ENCODE assay signal across 8 cellular contexts in genomic region chr12:53287741-53288216, GRCh38. TPM values are rescaled to one million over a fixed set of nuclear protein-coding genes. Genes with fewer than 3 reads are reported as not detected.
A peak's percentile ranks its signal among the peaks of the same experiment; 100 is the strongest.
DNase-seq lines count a peak whose midpoint lies in the region; ATAC-seq and TF ChIP-seq lines count a peak whose summit lies in the region.

No MANE protein-coding gene starts in this region.

- peak; percentile 75 for TF ChIP-seq CTCF in brain microvascular endothelial cell (IDR thresholded peaks at IDR 0.05; ENCODE audit: low read depth, low read length, missing control alignments)

- no peak overlapping the region for H3K4me3 ChIP-seq in brain microvascular endothelial cell (ENCODE audit: low read depth, low read length)

- no peak for ATAC-seq in HG03175 (IDR thresholded peaks at IDR 0.05; ENCODE audit: unreplicated experiment)
- ATAC-seq in GM21447 (IDR thresholded peaks at IDR 0.05; ENCODE audit: unreplicated experiment), result no peak

- H3K27me3 ChIP-seq in brain microvascular endothelial cell (replicated peaks), result no peaks in the 10 kb centered on the region

- peaks cover 4% of the 10 kb centered on the region for H3K36me3 ChIP-seq in brain microvascular endothelial cell (replicated peaks)

- in situ Hi-C loops in brain microvascular endothelial cell (cut with HindIII; ENCODE audit: low pct_ligation_motif_present, low sequenced_read_pairs), result no loop called here

- H3K27ac ChIP-seq in brain microvascular endothelial cell, result no peak overlapping the region

- peak; percentile 61 for DNase-seq in Daoy (ENCODE audit: low read depth)
- DNase-seq in LHCN-M2 (ENCODE audit: low read depth), result peak; percentile 42
- peak; percentile 60 for DNase-seq in UCSD-AML1 (lab: John Stamatoyannopoulos, UW; ENCODE audit: unreplicated experiment)
- DNase-seq in brain microvascular endothelial cell, result peak; percentile 34
- DNase-seq in iPS-NIHi7 (ENCODE audit: extremely low spot score), result peak; percentile 87
- DNase-seq in stimulated activated CD4-positive, alpha-beta T cell treated with anti-CD3 and anti-CD28 coated beads, Interleukin-1b, Interleukin-23, amount 100 ng/mL, for 4 hours (ENCODE audit: low read depth in 2 of 2), result peak; percentile 63 to 72

RNA-seq across cellular contexts. Expression of gene PFDN5, which starts 7.6 kb away (rescaled TPM):
- 480 and 590 TPM in 2 replicates for total RNA-seq in Daoy (2014; rRNA removed; shearing (Covaris generic))
- total RNA-seq in LHCN-M2 (2014; rRNA removed), result 254 and 270 TPM in 2 replicates
- polyA plus RNA-seq in LHCN-M2 (2012), result 823 TPM

RNA-seq across cellular contexts. Expression of gene MYG1, which starts 11.7 kb away (rescaled TPM):
- 86.6 and 89.2 TPM in 2 replicates for total RNA-seq in Daoy (2014; rRNA removed; shearing (Covaris generic))
- total RNA-seq in LHCN-M2 (2014; rRNA removed), result 53.1 and 55.0 TPM in 2 replicates
- 83.9 TPM for polyA plus RNA-seq in LHCN-M2 (2012)

RNA-seq across cellular contexts. Expression of gene ESPL1, which starts 19.7 kb away (rescaled TPM):
- total RNA-seq in Daoy (2014; rRNA removed; shearing (Covaris generic)), result 29.0 and 31.6 TPM in 2 replicates
- 14.8 and 18.2 TPM in 2 replicates for total RNA-seq in LHCN-M2 (2014; rRNA removed)
- 4.9 TPM for polyA plus RNA-seq in LHCN-M2 (2012)

RNA-seq across cellular contexts. Expression of gene AAAS, which starts 33.6 kb away (rescaled TPM):
- total RNA-seq in Daoy (2014; rRNA removed; shearing (Covaris generic)), result 106 and 116 TPM in 2 replicates
- 64.6 and 71.2 TPM in 2 replicates for total RNA-seq in LHCN-M2 (2014; rRNA removed)
- 34.3 TPM for polyA plus RNA-seq in LHCN-M2 (2012)

RNA-seq across cellular contexts. Expression of gene SP7, which starts 48.4 kb away (rescaled TPM):
- not detected in 2 replicates for total RNA-seq in Daoy (2014; rRNA removed; shearing (Covaris generic))
- total RNA-seq in LHCN-M2 (2014; rRNA removed), result not detected in 2 replicates
- polyA plus RNA-seq in LHCN-M2 (2012), result not detected

Comparison
In these comparisons a context has a peak if more than half of its experiments do, and no peak if none do; other contexts are left out.
1. DNase-seq: peak in every context shown above with its lines; median percentile 87 in iPS-NIHi7; 68 in stimulated activated CD4-positive, alpha-beta T cell treated with anti-CD3 and anti-CD28 coated beads, Interleukin-1b, Interleukin-23, amount 100 ng/mL, for 4 hours; 61 in Daoy; 60 in UCSD-AML1; 42 in LHCN-M2; 34 in brain microvascular endothelial cell.